ENCODE assay signal across 10 cellular contexts in genomic region chr17:18718643-18719098, GRCh38. TPM values are rescaled to one million over a fixed set of nuclear protein-coding genes. Genes with fewer than 3 reads are reported as not detected.
A peak's percentile ranks its signal among the peaks of the same experiment; 100 is the strongest.
DNase-seq lines count a peak whose midpoint lies in the region; ATAC-seq, FAIRE-seq and TF ChIP-seq lines count a peak whose summit lies in the region.
"Not testable (repeated sequence)": the region's sequence is repeated elsewhere in the genome, so short reads cannot be mapped to it uniquely, and the experiment has no call there.
"Had no signal": no experiment of that assay in that cellular context is flagged by ENCODE, and none has a peak within 500 bp of the region (broad histone marks: within the 10 kb centered on the region; RNA-seq: fewer than 3 reads in every experiment).

No MANE protein-coding gene starts in this region.

- H3K4me2 ChIP-seq in GM23248 (ENCODE audit: unreplicated experiment); HepG2 (ENCODE audit: low read depth, low read length): not testable (repeated sequence)
- 0 out of 2 replicates have a peak overlapping the region, but pooled peaks have one; percentile 44 for H3K4me2 ChIP-seq in SK-N-SH

- H3K36me3 Mint-ChIP-seq in brain, result not testable (repeated sequence)

- not testable (repeated sequence) for H3K9me2 ChIP-seq in GM23248 (ENCODE audit: insufficient read depth); SK-N-SH

- 90 to 91% methylated on average over 4 of the region's 5 CpGs for WGBS in GM23248 (ENCODE audit: low coverage in 1 of 2, low lambda C conversion rate in 2 of 2, missing lambda C conversion rate in 2 of 2), 2 experiments
- 44% methylated on average over 4 of the region's 5 CpGs for WGBS in SK-N-SH (ENCODE audit: low lambda C conversion rate)
- WGBS in esophagus muscularis mucosa, result 51% methylated on average over 4 of the region's 5 CpGs
- 38% methylated on average over 4 of the region's 5 CpGs for WGBS in HepG2 (ENCODE audit: low lambda C conversion rate)

- H3F3A ChIP-seq in GM23248 (ENCODE audit: insufficient read depth); SK-N-SH (replicated peaks; ENCODE audit: insufficient read depth): not testable (repeated sequence)

- BruUV-seq in HepG2 (replicated peaks; lab: Mats Ljungman, UMichigan), result not testable (repeated sequence)

- peak overlapping the region; percentile 3 to 86 (median 30) for H3K27ac Mint-ChIP-seq in brain

- TF ChIP-seq POLR2A in esophagus muscularis mucosa (IDR thresholded peaks at IDR 0.05; ENCODE audit: low read depth); HepG2 (IDR thresholded peaks at IDR 0.05; ENCODE audit: insufficient read depth in 1 of 2, low read depth in 2 of 2, low read length in 2 of 2): not testable (repeated sequence)

- peak; percentile 50 for FAIRE-seq in HepG2 (lab: Jason Lieb, UNC)

- not testable (repeated sequence) for H3K4me3 ChIP-seq in GM23248; SK-N-SH (ENCODE audit: low read depth in 2 of 2, low read length in 1 of 2); esophagus muscularis mucosa; HepG2 (replicated peaks in 1 of 3; ENCODE audit: insufficient read depth in 1 of 3, low read depth in 2 of 3, low read length in 3 of 3)

- not testable (repeated sequence) for H3K9me3 ChIP-seq in GM23248 (ENCODE audit: low read depth); SK-N-SH; esophagus muscularis mucosa; HepG2 (ENCODE audit: low read length)

- not testable (repeated sequence) for H3K27me3 ChIP-seq in GM23248 (replicated peaks; ENCODE audit: insufficient read depth); SK-N-SH (ENCODE audit: insufficient read depth); esophagus muscularis mucosa; HepG2 (ENCODE audit: control insufficient read depth in 1 of 2, insufficient read depth in 2 of 2, low read length in 2 of 2)

- TF ChIP-seq CTCF in SK-N-SH (IDR thresholded peaks at IDR 0.05); brain (conservative IDR thresholded peaks at IDR 0.05); esophagus muscularis mucosa (IDR thresholded peaks at IDR 0.05); HepG2 (CRISPR knock-in tag; IDR thresholded peaks at IDR 0.05): not testable (repeated sequence)

- not testable (repeated sequence) for H2AFZ ChIP-seq in GM23248; SK-N-SH (ENCODE audit: low read depth); HepG2 (ENCODE audit: low read length)

- not testable (repeated sequence) for H4K20me1 ChIP-seq in GM23248 (ENCODE audit: insufficient read depth); SK-N-SH (ENCODE audit: insufficient read depth); HepG2 (ENCODE audit: insufficient read depth, low read length)

- H3K36me3 ChIP-seq in GM23248 (ENCODE audit: low read depth); SK-N-SH (replicated peaks in 1 of 2; ENCODE audit: control insufficient read depth in 1 of 2, insufficient read depth in 2 of 2, low read length in 1 of 2); esophagus muscularis mucosa; HepG2 (replicated peaks in 1 of 2; ENCODE audit: control insufficient read depth in 1 of 2, insufficient read depth in 2 of 2, low read length in 2 of 2): not testable (repeated sequence)

- peak; percentile 32 for DNase-seq in GM23248
- DNase-seq in LHCN-M2 (ENCODE audit: low read depth), result peak; percentile 5
- DNase-seq in SK-N-SH; esophagus muscularis mucosa (ENCODE audit: extremely low spot score); HepG2 (ENCODE audit: low spot score): not testable (repeated sequence)
- peak; percentile 7 for DNase-seq in retina

- H3K4me3 Mint-ChIP-seq in brain, result not testable (repeated sequence)

- not testable (repeated sequence) for H3K27ac ChIP-seq in GM23248; HepG2 (ENCODE audit: extremely low read length, insufficient read depth, low read length)
- H3K27ac ChIP-seq in SK-N-SH (ENCODE audit: low read depth in 2 of 2, low read length in 1 of 2) (peak overlapping the region in 1 of 2 experiments; percentile 24; a peak in 1 of 4 replicates), esophagus muscularis mucosa (replicated peaks in 1 of 4) (peak overlapping the region; percentile 13 to 50 (median 24))

- H3K79me2 ChIP-seq in GM23248 (ENCODE audit: insufficient read depth); SK-N-SH (ENCODE audit: insufficient read depth); HepG2 (ENCODE audit: insufficient read depth, low read length): not testable (repeated sequence)

- not testable (repeated sequence) for TF ChIP-seq EP300 in SK-N-SH (IDR thresholded peaks at IDR 0.05; ENCODE audit: borderline replicate concordance in 1 of 2, low read depth in 1 of 2, low read length in 1 of 2); esophagus muscularis mucosa (IDR thresholded peaks at IDR 0.05); HepG2 (IDR thresholded peaks at IDR 0.05; ENCODE audit: low read depth in 2 of 2, low read length in 2 of 2); HepG2 (CRISPR knock-in tag; IDR thresholded peaks at IDR 0.05; ENCODE audit: borderline replicate concordance)

- CTCF ChIA-PET in SK-N-SH (lab: Yijun Ruan, JAX); HepG2 (lab: Yijun Ruan, JAX; ENCODE audit: low intra/inter-chr PET ratio, low total read pairs): not testable (repeated sequence)

- not testable (repeated sequence) for H3K9me3 Mint-ChIP-seq in brain

- H3K4me1 Mint-ChIP-seq in brain, result not testable (repeated sequence)

- TF ChIP-seq RAD21 in SK-N-SH (IDR thresholded peaks at IDR 0.05; ENCODE audit: low read length); HepG2 (CRISPR knock-in tag; IDR thresholded peaks at IDR 0.05): not testable (repeated sequence)

- not testable (repeated sequence) for H3K4me1 ChIP-seq in GM23248 (ENCODE audit: insufficient read depth); SK-N-SH (ENCODE audit: control insufficient read depth in 1 of 2, insufficient read depth in 2 of 2, low read depth in 1 of 2, low read length in 1 of 2)
- peaks cover 0 to 11% (median 7%) of the 10 kb centered on the region in 4 donors for H3K4me1 ChIP-seq in esophagus muscularis mucosa
- peaks cover 19% of the 10 kb centered on the region for H3K4me1 ChIP-seq in HepG2 (ENCODE audit: insufficient read depth, low read length)

- POLR2A ChIA-PET in SK-N-SH (lab: Yijun Ruan, JAX); HepG2 (lab: Yijun Ruan, JAX): not testable (repeated sequence)

- H3K27me3 Mint-ChIP-seq in brain, result not testable (repeated sequence)

- peak; percentile 55 for ATAC-seq in HepG2

- not testable (repeated sequence) for H3K9ac ChIP-seq in GM23248; SK-N-SH; HepG2 (ENCODE audit: insufficient read depth, low read depth, low read length)

- intact Hi-C loops in esophagus muscularis mucosa (cut with DNase I); HepG2 (cut with micrococcal nuclease; ENCODE audit: unreplicated experiment): not testable (repeated sequence)

- in situ Hi-C loops in GM23248 (cut with MboI); HepG2 (cut with HindIII; ENCODE audit: extremely low pct_ligation_motif_present, low pct_unique_long_range_greater_than_20kb): not testable (repeated sequence)

RNA-seq across cellular contexts. Expression of gene FBXW10, which starts 25.2 kb away (rescaled TPM):
- total RNA-seq in GM23248 (2014; rRNA removed; shearing (Covaris generic)), result 0.11 and 0.25 TPM in 2 replicates
- polyA plus RNA-seq in GM23248 (2016; fragmentation: Nextera tagmentation; extraction: Ambion mirVana) (not detected in 2 replicates), SK-N-SH (2012; rRNA removed) (0.02 and 0.03 TPM in 2 replicates), brain (ENCODE audit: insufficient read depth, low read depth, low replicate concordance) (not detected), HepG2 (2011; rRNA removed) (0.17 and 0.30 TPM in 2 replicates)
- total RNA-seq in LHCN-M2 (2014; rRNA removed) (not detected in 2 replicates), esophagus muscularis mucosa (under 1 TPM in 1 of 4 donors, not detected in 3; 0.42 TPM), HepG2 (2016; rRNA removed; fragmentation: Illumina TruSeq; extraction: Trizol) (0.04 TPM in 1 of 2 replicates, not detected in the other)
- 0.04 TPM for polyA plus RNA-seq in LHCN-M2 (2012)
- 0.01 TPM in 1 of 2 replicates, not detected in the other for polyA plus RNA-seq in SK-N-SH (2012; cell fraction: cytosol; rRNA removed)
- 0.11 and 0.29 TPM in 2 replicates for polyA plus RNA-seq in SK-N-SH (2012; cell fraction: nucleus; rRNA removed)
- total RNA-seq in HepG2 (2016; cell fraction: cytosol; rRNA removed; fragmentation: Illumina TruSeq; extraction: Trizol; ENCODE audit: low read depth), result 0.09 TPM in 1 of 2 replicates, not detected in the other
- total RNA-seq in HepG2 (2016; cell fraction: insoluble cytoplasmic fraction; rRNA removed; fragmentation: Illumina TruSeq; extraction: Trizol), result 0.04 TPM in 1 of 2 replicates, not detected in the other
- total RNA-seq in HepG2 (2016; cell fraction: membrane; rRNA removed; fragmentation: Illumina TruSeq; extraction: Trizol), result 0.10 TPM in 1 of 2 replicates, not detected in the other
- total RNA-seq in HepG2 (2016; cell fraction: nucleus; rRNA removed; fragmentation: Illumina TruSeq; extraction: Trizol), result 0.13 and 0.22 TPM in 2 replicates
- 0.07 and 0.08 TPM in 2 replicates for polyA plus RNA-seq in HepG2 (2011; cell fraction: cytosol; rRNA removed)
- 0.77 and 1.9 TPM in 2 replicates for polyA plus RNA-seq in HepG2 (2011; cell fraction: nucleus; rRNA removed)
- 0.59 and 1.5 TPM in 2 replicates for polyA plus RNA-seq in HepG2 (2012)
- not detected in 2 replicates for polyA plus RNA-seq in HepG2 (2016; cell fraction: cytosol; fragmentation: Illumina TruSeq; extraction: Trizol; ENCODE audit: low read depth)
- not detected in 2 replicates for polyA plus RNA-seq in HepG2 (2016; cell fraction: insoluble cytoplasmic fraction; fragmentation: Illumina TruSeq; extraction: Trizol; ENCODE audit: low read depth)
- polyA plus RNA-seq in HepG2 (2016; cell fraction: membrane; fragmentation: Illumina TruSeq; extraction: Trizol; ENCODE audit: low read depth), result not detected in 2 replicates
- polyA plus RNA-seq in HepG2 (2016; cell fraction: nucleus; fragmentation: Illumina TruSeq; extraction: Trizol; ENCODE audit: insufficient read depth, low read depth), result 0.48 TPM in 1 of 2 replicates, not detected in the other
- 0.04 and 0.23 TPM in 2 replicates for polyA minus RNA-seq in HepG2 (2011; rRNA and poly(A)+ RNA removed; ENCODE audit: low replicate concordance)
- polyA minus RNA-seq in HepG2 (2011; cell fraction: cytosol; rRNA and poly(A)+ RNA removed), result not detected in 2 replicates
- 0.64 and 0.75 TPM in 2 replicates for polyA minus RNA-seq in HepG2 (2011; cell fraction: nucleus; rRNA and poly(A)+ RNA removed)
- total RNA-seq: activated CD4-positive, alpha-beta T cell treated with anti-CD3 and anti-CD28 coated beads, Interleukin-2, amount 10 ng/mL, durations not matched to agents 7 days and 5 days; OCI-LY7; osteoblast had no signal

RNA-seq across cellular contexts. Expression of gene FOXO3B, which starts 36.6 kb away (rescaled TPM):
- 5.8 and 11.5 TPM in 2 replicates for total RNA-seq in GM23248 (2014; rRNA removed; shearing (Covaris generic))
- polyA plus RNA-seq in GM23248 (2016; fragmentation: Nextera tagmentation; extraction: Ambion mirVana), result 1.2 and 1.8 TPM in 2 replicates
- 6.1 and 6.7 TPM in 2 replicates for total RNA-seq in LHCN-M2 (2014; rRNA removed)
- 1.3 TPM for polyA plus RNA-seq in LHCN-M2 (2012)
- 3.0 and 3.9 TPM in 2 replicates for polyA plus RNA-seq in SK-N-SH (2012; rRNA removed)
- polyA plus RNA-seq in SK-N-SH (2012; cell fraction: cytosol; rRNA removed), result 1.3 and 2.6 TPM in 2 replicates
- 5.7 and 6.5 TPM in 2 replicates for polyA plus RNA-seq in SK-N-SH (2012; cell fraction: nucleus; rRNA removed)
- polyA plus RNA-seq in brain (ENCODE audit: insufficient read depth, low read depth, low replicate concordance), result 4.5 TPM
- total RNA-seq in esophagus muscularis mucosa, result 1 to 10 TPM; 5.4 to 8.4 (median 7.9) TPM
- 2.1 and 2.7 TPM in 2 replicates for total RNA-seq in HepG2 (2016; rRNA removed; fragmentation: Illumina TruSeq; extraction: Trizol)
- total RNA-seq in HepG2 (2016; cell fraction: cytosol; rRNA removed; fragmentation: Illumina TruSeq; extraction: Trizol; ENCODE audit: low read depth), result 0.30 and 0.35 TPM in 2 replicates
- total RNA-seq in HepG2 (2016; cell fraction: insoluble cytoplasmic fraction; rRNA removed; fragmentation: Illumina TruSeq; extraction: Trizol), result 1.3 and 3.1 TPM in 2 replicates
- 0.71 and 1.0 TPM in 2 replicates for total RNA-seq in HepG2 (2016; cell fraction: membrane; rRNA removed; fragmentation: Illumina TruSeq; extraction: Trizol)
- total RNA-seq in HepG2 (2016; cell fraction: nucleus; rRNA removed; fragmentation: Illumina TruSeq; extraction: Trizol), result 2.3 and 2.9 TPM in 2 replicates
- polyA plus RNA-seq in HepG2 (2011; rRNA removed), result 3.1 and 3.9 TPM in 2 replicates
- 2.4 and 2.7 TPM in 2 replicates for polyA plus RNA-seq in HepG2 (2011; cell fraction: cytosol; rRNA removed)
- 6.2 and 7.1 TPM in 2 replicates for polyA plus RNA-seq in HepG2 (2011; cell fraction: nucleus; rRNA removed)
- 1.0 and 1.9 TPM in 2 replicates for polyA plus RNA-seq in HepG2 (2012)
- 0.10 TPM in 2 replicates for polyA plus RNA-seq in HepG2 (2016; cell fraction: cytosol; fragmentation: Illumina TruSeq; extraction: Trizol; ENCODE audit: low read depth)
- polyA plus RNA-seq in HepG2 (2016; cell fraction: insoluble cytoplasmic fraction; fragmentation: Illumina TruSeq; extraction: Trizol; ENCODE audit: low read depth), result 1.1 and 1.3 TPM in 2 replicates
- 0.22 and 0.27 TPM in 2 replicates for polyA plus RNA-seq in HepG2 (2016; cell fraction: membrane; fragmentation: Illumina TruSeq; extraction: Trizol; ENCODE audit: low read depth)
- 2.2 and 3.0 TPM in 2 replicates for polyA plus RNA-seq in HepG2 (2016; cell fraction: nucleus; fragmentation: Illumina TruSeq; extraction: Trizol; ENCODE audit: insufficient read depth, low read depth)
- 6.7 and 11.5 TPM in 2 replicates for polyA minus RNA-seq in HepG2 (2011; rRNA and poly(A)+ RNA removed; ENCODE audit: low replicate concordance)
- 1.6 and 2.1 TPM in 2 replicates for polyA minus RNA-seq in HepG2 (2011; cell fraction: cytosol; rRNA and poly(A)+ RNA removed)
- 6.4 and 8.7 TPM in 2 replicates for polyA minus RNA-seq in HepG2 (2011; cell fraction: nucleus; rRNA and poly(A)+ RNA removed)
